ENCODE assay signal across 9 cellular contexts in genomic region chr1:228463559-228464455, GRCh38. TPM values are rescaled to one million over a fixed set of nuclear protein-coding genes. Genes with fewer than 3 reads are reported as not detected.
A peak's percentile ranks its signal among the peaks of the same experiment; 100 is the strongest.
DNase-seq lines count a peak whose midpoint lies in the region; ATAC-seq and TF ChIP-seq lines count a peak whose summit lies in the region.
"Had no signal": no experiment of that assay in that cellular context is flagged by ENCODE, and none has a peak within 500 bp of the region (broad histone marks: within the 10 kb centered on the region; RNA-seq: fewer than 3 reads in every experiment).

No MANE protein-coding gene starts in this region.

- H3K4me3 ChIP-seq in A673 (ENCODE audit: low read depth, low read length, poor library complexity, severe bottlenecking), result peak overlapping the region; percentile 33
- peak overlapping the region; percentile 5 to 42 (median 27) for H3K4me3 ChIP-seq in Peyer's patch
- H3K4me3 ChIP-seq in adipocyte (ENCODE audit: low read length), result peak overlapping the region; percentile 66
- H3K4me3 ChIP-seq: HAP-1 had no signal

- CTCF ChIA-PET in A673 (lab: Charles Lee), result no interaction called here

- BruUV-seq in A673 (replicated peaks; lab: Mats Ljungman, UMichigan), result no TSS peak

- H3K27me3 ChIP-seq in A673 (replicated peaks; ENCODE audit: insufficient read depth, low read depth, low read length, poor library complexity) (peaks cover 86% of the 10 kb centered on the region), Peyer's patch (peaks cover 0 to 14% of the 10 kb centered on the region in 2 donors), adipocyte (replicated peaks; ENCODE audit: control insufficient read depth, insufficient read depth, low read length) (peaks cover 71% of the 10 kb centered on the region)

- H3K36me3 ChIP-seq in A673 (ENCODE audit: insufficient read depth, low read length, poor library complexity, severe bottlenecking) (no peaks in the 10 kb centered on the region), Peyer's patch (no peaks in the 10 kb centered on the region), adipocyte (ENCODE audit: control insufficient read depth, insufficient read depth, low read length, severe bottlenecking) (no peaks in the 10 kb centered on the region)
- H3K36me3 ChIP-seq: HAP-1 had no signal

- no peak for TF ChIP-seq CTCF in A673 (conservative IDR thresholded peaks at IDR 0.05; ENCODE audit: low read depth, low read length)
- no peak for TF ChIP-seq CTCF in Peyer's patch (IDR thresholded peaks at IDR 0.05)

- no peak overlapping the region for H3K27ac ChIP-seq in A673 (ENCODE audit: low read depth, low read length, poor library complexity, severe bottlenecking)
- peak overlapping the region in 2 of 4 donors; percentile 54 to 73 for H3K27ac ChIP-seq in Peyer's patch

- intact Hi-C loops in A673 (cut with micrococcal nuclease; ENCODE audit: unreplicated experiment) (no loop called here), left colon (cut with DNase I, micrococcal nuclease) (no loop called here)

- H3K9ac ChIP-seq in adipocyte (ENCODE audit: low read length), result no peak overlapping the region

- H3K9me3 ChIP-seq in A673 (ENCODE audit: low read depth, low read length, poor library complexity, severe bottlenecking) (no peaks in the 10 kb centered on the region), Peyer's patch (no peaks in the 10 kb centered on the region), adipocyte (ENCODE audit: control insufficient read depth, low read length) (no peaks in the 10 kb centered on the region)
- H3K9me3 ChIP-seq: HAP-1 had no signal

- TF ChIP-seq POLR2A in Peyer's patch (IDR thresholded peaks at IDR 0.05), result peak in 1 of 2 donors; percentile 31

- DNase-seq in A673 (ENCODE audit: low spot score) (peak; percentile 33), Peyer's patch (peak in 2 of 3 donors; percentile 57 to 79), adipocyte (ENCODE audit: low read depth) (peak; percentile 19), left colon (peak in 1 of 2 donors; percentile 43), cerebellar nuclear complex (lab: John Stamatoyannopoulos, UW) (no peak)
- DNase-seq in stimulated activated naive CD8-positive, alpha-beta T cell treated with anti-CD3 and anti-CD28 coated beads, Interleukin-15, Interleukin-2, amounts not matched to agents 100 U/mL and 50 U/mL, for 24 hours, result peak; percentile 76

- ATAC-seq in GM18511 (IDR thresholded peaks at IDR 0.05; ENCODE audit: unreplicated experiment) (peak; percentile 52), HG03103 (IDR thresholded peaks at IDR 0.05; ENCODE audit: low read depth, unreplicated experiment) (peak; percentile 57), left colon (peak; percentile 23)
- ATAC-seq in stimulated activated naive CD8-positive, alpha-beta T cell treated with anti-CD3 and anti-CD28 coated beads, Interleukin-15, Interleukin-2, amounts not matched to agents 100 U/mL and 50 U/mL, for 24 hours, result peak; percentile 80

- POLR2A ChIA-PET in A673 (lab: Charles Lee; ENCODE audit: low non-redundant PET), result no interaction called here

- no peaks in the 10 kb centered on the region for H3K4me1 ChIP-seq in A673 (ENCODE audit: insufficient read depth, low read length, poor library complexity, severe bottlenecking)
- H3K4me1 ChIP-seq in Peyer's patch, result peaks cover 0 to 27% (median 3%) of the 10 kb centered on the region in 4 donors
- H3K4me1 ChIP-seq in adipocyte (ENCODE audit: control insufficient read depth, insufficient read depth, low read length), result peaks cover 14% of the 10 kb centered on the region

RNA-seq across cellular contexts. Expression of gene RNF187, which starts 23.4 kb away (rescaled TPM):
- total RNA-seq in A673 (2021) (146 and 170 TPM in 2 replicates), Peyer's patch (10 to 100 TPM; 28.9 to 38.9 (median 37.3) TPM), left colon (10 to 100 TPM; 79.0 to 84.5 TPM)

RNA-seq across cellular contexts. Expression of gene TRIM17, which starts 47.1 kb away (rescaled TPM):
- total RNA-seq in A673 (2021), result 0.54 and 0.72 TPM in 2 replicates
- total RNA-seq in Peyer's patch, result 1 to 10 TPM in 2 of 4 donors, not detected in 2; 2.5 to 2.7 TPM
- under 1 TPM in 1 of 2 donors, not detected in 1; 0.31 TPM for total RNA-seq in left colon

RNA-seq across cellular contexts. Expression of gene TRIM11, which starts 57.2 kb away (rescaled TPM):
- total RNA-seq in A673 (2021), result 41.8 and 46.6 TPM in 2 replicates
- total RNA-seq in Peyer's patch, result 10 to 100 TPM; 29.6 to 62.6 (median 32.1) TPM
- 10 to 100 TPM; 34.8 to 36.5 TPM for total RNA-seq in left colon

Comparison
In these comparisons a context has a peak if more than half of its experiments do, and no peak if none do; other contexts are left out.
1. DNase-seq: peak in A673 (single experiment), Peyer's patch (2 of 3), adipocyte (single experiment) and stimulated activated naive CD8-positive, alpha-beta T cell treated with anti-CD3 and anti-CD28 coated beads, Interleukin-15, Interleukin-2, amounts not matched to agents 100 U/mL and 50 U/mL, for 24 hours (single experiment); none in cerebellar nuclear complex (0 of 2).
2. ATAC-seq: peak in every context shown above with its lines; median percentile 80 in stimulated activated naive CD8-positive, alpha-beta T cell treated with anti-CD3 and anti-CD28 coated beads, Interleukin-15, Interleukin-2, amounts not matched to agents 100 U/mL and 50 U/mL, for 24 hours; 57 in HG03103; 52 in GM18511; 23 in left colon.
3. Peak in every context shown above with its lines, with median percentiles within 50 percentile points of each other: H3K4me3 ChIP-seq.